In the genomic region with DNA sequence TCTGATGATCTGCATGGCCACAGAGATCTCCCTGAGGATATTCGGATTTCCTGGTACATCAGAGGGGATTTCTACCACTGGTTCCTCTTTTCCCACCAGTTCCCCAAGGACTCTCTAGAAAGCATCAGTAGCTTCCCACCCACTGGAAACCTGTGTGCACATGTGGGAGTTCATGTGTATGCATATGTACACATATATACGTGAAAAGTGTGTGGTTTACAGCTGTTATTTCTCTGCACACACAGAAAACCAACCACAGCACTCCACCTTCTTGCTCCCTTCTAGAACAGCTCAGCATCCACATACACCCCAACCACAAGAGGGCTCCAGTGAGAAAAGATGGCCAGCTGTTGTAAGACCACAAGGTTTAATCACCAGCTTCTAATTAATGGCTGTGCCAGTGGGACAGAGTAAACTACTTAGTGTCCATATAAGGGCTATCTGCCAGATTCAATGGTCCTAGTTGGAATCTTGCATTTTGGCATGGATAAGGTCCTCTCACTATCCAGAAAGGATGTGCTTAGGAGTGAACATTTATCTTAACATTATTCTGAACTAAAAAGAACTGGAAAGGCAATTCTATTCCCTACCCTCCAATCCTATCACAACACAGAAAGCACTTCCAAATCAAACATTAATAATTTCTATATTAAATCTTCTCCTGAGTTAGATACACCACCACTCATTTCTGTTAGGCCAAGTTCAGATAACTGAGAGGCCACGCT, we compare ENCODE assay signal across 8 cellular contexts. TPM values are rescaled to one million over a fixed set of nuclear protein-coding genes. Genes with fewer than 3 reads are reported as not detected.
DNase-seq lines count a peak whose midpoint lies in the region; ATAC-seq, FAIRE-seq and TF ChIP-seq lines count a peak whose summit lies in the region.

No MANE protein-coding gene starts in this region.

- TF ChIP-seq EP300 in K562 (IDR thresholded peaks at IDR 0.05; ENCODE audit: low read length): no peak

- peak; percentile 63 to 80 for TF ChIP-seq RAD21 in K562 (CRISPR knock-in tag; conservative IDR thresholded peaks at IDR 0.05 in 1 of 2, IDR thresholded peaks at IDR 0.05 in 1 of 2)

- H3K4me3 ChIP-seq in K562: no peak overlapping the region

- H2AFZ ChIP-seq in K562 (ENCODE audit: low read depth, low read length): no peak overlapping the region

- H3K4me2 ChIP-seq in K562 (ENCODE audit: insufficient read depth, low read length): no peak overlapping the region

- H3K79me2 ChIP-seq in K562 (ENCODE audit: control insufficient read depth, insufficient read depth, low read length): peaks cover 15% of the 10 kb centered on the region; the same call in 2 of the 3 replicates

- in situ Hi-C loops in K562 (cut with MboI): no loop called here

- TF ChIP-seq CTCF in K562 (IDR thresholded peaks at IDR 0.05 in 2 of 3, conservative IDR thresholded peaks at IDR 0.05 in 1 of 3; ENCODE audit: insufficient read depth in 2 of 3, low read depth in 1 of 3, low read length in 3 of 3): peak; percentile 73 to 81 (median 77)

- intact Hi-C loops in K562 (cut with micrococcal nuclease): loop anchor here (5.0 kb wide), 2 partner anchors 76 to 191 kb away; a partner anchor contains a TSS
- intact Hi-C loops in left colon (cut with DNase I, micrococcal nuclease): no loop called here

- POLR2A ChIA-PET in K562 (lab: Yijun Ruan, JAX): interaction anchor here (0.6 to 1.2 kb wide), 8 partner anchors 9 to 141 kb away, joined by 3 to 8 read pairs (median 4); a partner anchor contains a TSS

- no peaks in the 10 kb centered on the region; a peak in 1 of 5 replicates for H3K4me1 ChIP-seq in K562 (replicated peaks in 1 of 2; ENCODE audit: control insufficient read depth in 2 of 2, insufficient read depth in 2 of 2, low read length in 2 of 2)

- H3K27me3 ChIP-seq in K562 (ENCODE audit: control insufficient read depth in 2 of 2, insufficient read depth in 2 of 2, low read length in 2 of 2): no peaks in the 10 kb centered on the region

- no peaks in the 10 kb centered on the region for H4K20me1 ChIP-seq in K562 (replicated peaks; ENCODE audit: control insufficient read depth, insufficient read depth, low read length)

- H3K9me1 ChIP-seq in K562 (ENCODE audit: control insufficient read depth, insufficient read depth, low read length): peaks cover 3% of the 10 kb centered on the region

- 58% methylated on average over 3 of the region's 3 CpGs for WGBS in K562 (ENCODE audit: insufficient coverage, low coverage, missing lambda C conversion rate)

- peak; percentile 89 for ATAC-seq in K562
- peak; percentile 69 for ATAC-seq in left colon

- peaks cover 84% of the 10 kb centered on the region for H3K36me3 ChIP-seq in K562 (ENCODE audit: control insufficient read depth, insufficient read depth, low read length)

- DNase-seq in NCI-H345 (lab: John Stamatoyannopoulos, UW): peak; percentile 29
- DNase-seq in NCI-H345 treated with DMSO at 0.1 percent for 48 hours (lab: John Stamatoyannopoulos, UW; ENCODE audit: unreplicated experiment): no peak
- DNase-seq in Kasumi-1 (lab: John Stamatoyannopoulos, UW): peak; percentile 74 to 75
- DNase-seq in SK-N-DZ (ENCODE audit: low spot score): peak; percentile 40
- DNase-seq in K562 (ENCODE audit: extremely low read depth in 1 of 4, low spot score in 3 of 4): peak; percentile 63 to 79 (median 77)
- DNase-seq in left colon: peak in 1 of 2 donors; percentile 56
- DNase-seq in stimulated activated naive CD4-positive, alpha-beta T cell treated with Interleukin-2 at 50 U/mL for 16 hours (lab: John Stamatoyannopoulos, UW): peak; percentile 39
- DNase-seq in HTR-8/SVneo (ENCODE audit: insufficient read length, low spot score): no peak

- no peak overlapping the region for H3K9ac ChIP-seq in K562 (ENCODE audit: insufficient read depth in 1 of 2, low read depth in 2 of 2, low read length in 2 of 2)

- no peaks in the 10 kb centered on the region for H3K9me3 ChIP-seq in K562 (replicated peaks; ENCODE audit: control insufficient read depth, insufficient read depth, low read depth, low read length)

- peak; percentile 65 for FAIRE-seq in K562 (lab: Jason Lieb, UNC)
- FAIRE-seq in HTR-8/SVneo (lab: Jason Lieb, UNC): no peak

- CTCF ChIA-PET in K562 (lab: Yijun Ruan, JAX; ENCODE audit: low intra/inter-chr PET ratio): interaction anchor here (0.5 to 2.4 kb wide), 2 partner anchors 190 to 1466 kb away, joined by 3 to 21 read pairs; no protein-coding TSS in a partner anchor

- BruUV-seq in K562 (replicated peaks; lab: Mats Ljungman, UMichigan): no TSS peak

- no peak for TF ChIP-seq POLR2A in K562 (conservative IDR thresholded peaks at IDR 0.05)

- no peak overlapping the region; the same call in 2 of the 3 replicates for H3K27ac ChIP-seq in K562 (ENCODE audit: extremely low read depth, low read depth, low read length)

RNA-seq across cellular contexts. Expression of a gene that starts 24.1 kb away (rescaled TPM):
- polyA plus RNA-seq in SK-N-DZ (2014; cell fraction: cytosol; rRNA removed): 0.71 and 0.82 TPM in 2 replicates
- polyA plus RNA-seq in SK-N-DZ (2014; cell fraction: nucleus; rRNA removed): 0.53 and 0.73 TPM in 2 replicates
- 14.5 and 40.1 TPM in 2 replicates for total RNA-seq in K562 (2011; cell fraction: chromatin; rRNA removed; ENCODE audit: low replicate concordance)
- total RNA-seq in K562 (2011; cell fraction: nucleolus; rRNA removed): 36.8 and 39.4 TPM in 2 replicates
- total RNA-seq in K562 (2011; cell fraction: nucleoplasm; rRNA removed): 27.8 and 27.9 TPM in 2 replicates
- total RNA-seq in K562 (2014; rRNA removed) (3.7 and 6.2 TPM in 2 replicates), K562 (2014; rRNA removed; fragmentation: Illumina TruSeq; extraction: Trizol) (2.9 and 3.4 TPM in 2 replicates), K562 (2015; rRNA removed; fragmentation: Illumina TruSeq; extraction: Trizol) (3.5 and 3.7 TPM in 2 replicates), K562 (2021) (10.9 and 11.0 TPM in 2 replicates), left colon (not detected)
- polyA plus RNA-seq in K562 (2011; rRNA removed) (8.2 and 19.3 TPM in 2 replicates), K562 (2014; fragmentation: Illumina TruSeq; extraction: Trizol) (10.1 and 11.6 TPM in 2 replicates), K562 (2014; fragmentation: Nextera tagmentation; extraction: Ambion mirVana) (under 1 TPM; 0.24 to 0.59 TPM), K562 (2014; rRNA removed) (11.5 and 14.9 TPM in 2 replicates)
- polyA plus RNA-seq in K562 (2011; cell fraction: cytosol; rRNA removed): 26.0 and 34.4 TPM in 2 replicates
- 68.2 and 75.5 TPM in 2 replicates for polyA plus RNA-seq in K562 (2011; cell fraction: nucleus; rRNA removed)
- 10.0 and 10.7 TPM in 2 replicates for polyA plus RNA-seq in K562 (2012)
- 8.0 and 9.3 TPM in 2 replicates for polyA minus RNA-seq in K562 (2011; rRNA and poly(A)+ RNA removed)
- polyA minus RNA-seq in K562 (2011; cell fraction: cytosol; rRNA and poly(A)+ RNA removed): 7.3 and 7.9 TPM in 2 replicates
- polyA minus RNA-seq in K562 (2011; cell fraction: nucleus; rRNA and poly(A)+ RNA removed): 11.1 and 11.6 TPM in 2 replicates

RNA-seq across cellular contexts. Expression of a gene that starts 33.4 kb away (rescaled TPM):
- polyA plus RNA-seq in SK-N-DZ (2014; cell fraction: cytosol; rRNA removed): not detected in 2 replicates
- not detected in 2 replicates for polyA plus RNA-seq in SK-N-DZ (2014; cell fraction: nucleus; rRNA removed)
- total RNA-seq in K562 (2011; cell fraction: chromatin; rRNA removed; ENCODE audit: low replicate concordance): 2.6 and 7.4 TPM in 2 replicates
- 5.0 and 5.4 TPM in 2 replicates for total RNA-seq in K562 (2011; cell fraction: nucleolus; rRNA removed)
- total RNA-seq in K562 (2011; cell fraction: nucleoplasm; rRNA removed): 5.1 and 5.8 TPM in 2 replicates
- 0.29 and 0.45 TPM in 2 replicates for total RNA-seq in K562 (2014; rRNA removed)
- 0.18 TPM in 1 of 2 replicates, not detected in the other for total RNA-seq in K562 (2014; rRNA removed; fragmentation: Illumina TruSeq; extraction: Trizol)
- total RNA-seq in K562 (2015; rRNA removed; fragmentation: Illumina TruSeq; extraction: Trizol): 0.14 and 0.19 TPM in 2 replicates
- 0.49 and 0.72 TPM in 2 replicates for total RNA-seq in K562 (2021)
- 0.92 and 2.8 TPM in 2 replicates for polyA plus RNA-seq in K562 (2011; rRNA removed)
- polyA plus RNA-seq in K562 (2011; cell fraction: cytosol; rRNA removed): 0.92 and 1.2 TPM in 2 replicates
- polyA plus RNA-seq in K562 (2011; cell fraction: nucleus; rRNA removed): 15.3 and 19.6 TPM in 2 replicates
- polyA plus RNA-seq in K562 (2012): 1.2 and 1.7 TPM in 2 replicates
- 0.31 and 0.65 TPM in 2 replicates for polyA plus RNA-seq in K562 (2014; fragmentation: Illumina TruSeq; extraction: Trizol)
- polyA plus RNA-seq in K562 (2014; fragmentation: Nextera tagmentation; extraction: Ambion mirVana): under 1 TPM in 1 of 2 experiments, not detected in 1; 0.08 TPM
- 0.63 and 0.91 TPM in 2 replicates for polyA plus RNA-seq in K562 (2014; rRNA removed)
- 0.28 and 0.57 TPM in 2 replicates for polyA minus RNA-seq in K562 (2011; rRNA and poly(A)+ RNA removed)
- not detected in 2 replicates for polyA minus RNA-seq in K562 (2011; cell fraction: cytosol; rRNA and poly(A)+ RNA removed)
- polyA minus RNA-seq in K562 (2011; cell fraction: nucleus; rRNA and poly(A)+ RNA removed): 1.1 and 2.4 TPM in 2 replicates
- total RNA-seq in left colon: 1 to 10 TPM in 1 of 2 donors, under 1 TPM in 1; 0.47 to 2.0 TPM

RNA-seq across cellular contexts. Expression of a gene that starts 41.9 kb away (rescaled TPM):
- polyA plus RNA-seq in SK-N-DZ (2014; cell fraction: cytosol; rRNA removed): not detected in 2 replicates
- polyA plus RNA-seq in SK-N-DZ (2014; cell fraction: nucleus; rRNA removed): not detected in 2 replicates
- total RNA-seq in K562 (2011; cell fraction: chromatin; rRNA removed; ENCODE audit: low replicate concordance): not detected in 2 replicates
- total RNA-seq in K562 (2011; cell fraction: nucleolus; rRNA removed): not detected in 2 replicates
- total RNA-seq in K562 (2011; cell fraction: nucleoplasm; rRNA removed): not detected in 2 replicates
- not detected in 2 replicates for total RNA-seq in K562 (2014; rRNA removed)
- total RNA-seq in K562 (2014; rRNA removed; fragmentation: Illumina TruSeq; extraction: Trizol): not detected in 2 replicates
- not detected in 2 replicates for total RNA-seq in K562 (2015; rRNA removed; fragmentation: Illumina TruSeq; extraction: Trizol)
- 0.31 and 0.49 TPM in 2 replicates for total RNA-seq in K562 (2021)
- polyA plus RNA-seq in K562 (2011; rRNA removed): 0.15 TPM in 1 of 2 replicates, not detected in the other
- 0.06 TPM in 1 of 2 replicates, not detected in the other for polyA plus RNA-seq in K562 (2011; cell fraction: cytosol; rRNA removed)
- 0.35 TPM in 1 of 2 replicates, not detected in the other for polyA plus RNA-seq in K562 (2011; cell fraction: nucleus; rRNA removed)
- 0.21 TPM in 1 of 2 replicates, not detected in the other for polyA plus RNA-seq in K562 (2012)
- polyA plus RNA-seq in K562 (2014; fragmentation: Illumina TruSeq; extraction: Trizol): not detected in 2 replicates
- polyA plus RNA-seq in K562 (2014; fragmentation: Nextera tagmentation; extraction: Ambion mirVana): not detected
- not detected in 2 replicates for polyA plus RNA-seq in K562 (2014; rRNA removed)
- polyA minus RNA-seq in K562 (2011; rRNA and poly(A)+ RNA removed): not detected in 2 replicates
- not detected in 2 replicates for polyA minus RNA-seq in K562 (2011; cell fraction: cytosol; rRNA and poly(A)+ RNA removed)
- not detected in 2 replicates for polyA minus RNA-seq in K562 (2011; cell fraction: nucleus; rRNA and poly(A)+ RNA removed)
- total RNA-seq in left colon: under 1 TPM; 0.45 to 0.76 TPM

RNA-seq across cellular contexts. Expression of a gene that starts 49.8 kb away (rescaled TPM):
- polyA plus RNA-seq in SK-N-DZ (2014; cell fraction: cytosol; rRNA removed): 1.1 and 1.7 TPM in 2 replicates
- 21.1 and 28.0 TPM in 2 replicates for polyA plus RNA-seq in SK-N-DZ (2014; cell fraction: nucleus; rRNA removed)
- 22.7 and 88.4 TPM in 2 replicates for total RNA-seq in K562 (2011; cell fraction: chromatin; rRNA removed; ENCODE audit: low replicate concordance)
- total RNA-seq in K562 (2011; cell fraction: nucleolus; rRNA removed): 52.5 and 55.4 TPM in 2 replicates
- total RNA-seq in K562 (2011; cell fraction: nucleoplasm; rRNA removed): 27.7 and 28.5 TPM in 2 replicates
- total RNA-seq in K562 (2014; rRNA removed): 10.1 and 14.7 TPM in 2 replicates
- total RNA-seq in K562 (2014; rRNA removed; fragmentation: Illumina TruSeq; extraction: Trizol): 5.0 and 6.2 TPM in 2 replicates
- 7.6 and 9.5 TPM in 2 replicates for total RNA-seq in K562 (2015; rRNA removed; fragmentation: Illumina TruSeq; extraction: Trizol)
- total RNA-seq in K562 (2021): 18.1 and 21.9 TPM in 2 replicates
- polyA plus RNA-seq in K562 (2011; rRNA removed): 4.7 and 13.2 TPM in 2 replicates
- polyA plus RNA-seq in K562 (2011; cell fraction: cytosol; rRNA removed): 5.5 and 6.6 TPM in 2 replicates
- 101 and 102 TPM in 2 replicates for polyA plus RNA-seq in K562 (2011; cell fraction: nucleus; rRNA removed)
- polyA plus RNA-seq in K562 (2012): 17.8 and 18.2 TPM in 2 replicates
- 7.0 and 9.0 TPM in 2 replicates for polyA plus RNA-seq in K562 (2014; fragmentation: Illumina TruSeq; extraction: Trizol)
- 1 to 10 TPM in 1 of 2 experiments, under 1 TPM in 1; 0.99 to 1.5 TPM for polyA plus RNA-seq in K562 (2014; fragmentation: Nextera tagmentation; extraction: Ambion mirVana)
- polyA plus RNA-seq in K562 (2014; rRNA removed): 8.2 and 12.9 TPM in 2 replicates
- 3.1 and 4.9 TPM in 2 replicates for polyA minus RNA-seq in K562 (2011; rRNA and poly(A)+ RNA removed)
- polyA minus RNA-seq in K562 (2011; cell fraction: cytosol; rRNA and poly(A)+ RNA removed): 4.8 and 5.1 TPM in 2 replicates
- 15.2 and 17.2 TPM in 2 replicates for polyA minus RNA-seq in K562 (2011; cell fraction: nucleus; rRNA and poly(A)+ RNA removed)
- 10 to 100 TPM; 14.6 to 34.9 TPM for total RNA-seq in left colon

Comparison
In these comparisons a context has a peak if more than half of its experiments do, and no peak if none do; other contexts are left out.
1. DNase-seq: peak in NCI-H345 (single experiment), Kasumi-1 (2 of 2), SK-N-DZ (single experiment), K562 (4 of 4) and stimulated activated naive CD4-positive, alpha-beta T cell treated with Interleukin-2 at 50 U/mL for 16 hours (single experiment); none in NCI-H345 treated with DMSO at 0.1 percent for 48 hours (single experiment) and HTR-8/SVneo (single experiment).